ENCODE assay signal across 19 cellular contexts in genomic region chr4:159071969-159072765, GRCh38. TPM values are rescaled to one million over a fixed set of nuclear protein-coding genes. Genes with fewer than 3 reads are reported as not detected.
A peak's percentile ranks its signal among the peaks of the same experiment; 100 is the strongest.
DNase-seq lines count a peak whose midpoint lies in the region; TF ChIP-seq lines count a peak whose summit lies in the region.
"Had no signal": no experiment of that assay in that cellular context is flagged by ENCODE, and none has a peak within 500 bp of the region (broad histone marks: within the 10 kb centered on the region; RNA-seq: fewer than 3 reads in every experiment).

No MANE protein-coding gene starts in this region.

- peaks cover 3% of the 10 kb centered on the region for H3K4me1 ChIP-seq in mesenchymal stem cell (ENCODE audit: control insufficient read depth, insufficient read depth, low read depth, low read length)
- peaks cover 9% of the 10 kb centered on the region for H3K4me1 ChIP-seq in MM.1S (ENCODE audit: low read length)
- H3K4me1 ChIP-seq: ascending aorta had no signal

- no peak overlapping the region for H4K8ac ChIP-seq in mesenchymal stem cell (ENCODE audit: low read length)

- POLR2A ChIA-PET in RWPE1 (lab: Yijun Ruan, JAX; ENCODE audit: low non-redundant PET) = no interaction called here

- H3K4ac ChIP-seq in mesenchymal stem cell (ENCODE audit: low read depth in 1 of 2, low read length in 2 of 2) = no peak overlapping the region

- peak overlapping the region; percentile 73 for H2AK5ac ChIP-seq in mesenchymal stem cell (ENCODE audit: low read length, severe bottlenecking)

- no peaks in the 10 kb centered on the region for H3K9me2 ChIP-seq in MM.1S (replicated peaks; ENCODE audit: insufficient read depth, low read length)

- H3K36me3 ChIP-seq in mesenchymal stem cell (ENCODE audit: control insufficient read depth in 1 of 2, insufficient read depth in 2 of 2, low read depth in 1 of 2, low read length in 2 of 2) = no peaks in the 10 kb centered on the region
- no peaks in the 10 kb centered on the region for H3K36me3 ChIP-seq in MM.1S (replicated peaks; ENCODE audit: insufficient read depth, low read length)
- H3K36me3 ChIP-seq: ascending aorta had no signal

- CTCF ChIA-PET in RWPE1 (lab: Yijun Ruan, JAX) = interaction anchor here (0.6 kb wide), 1 partner anchor 71 kb away, joined by 3 read pairs; no protein-coding TSS in a partner anchor

- H4K91ac ChIP-seq in mesenchymal stem cell (ENCODE audit: low read length) = no peak overlapping the region

- no peak overlapping the region for H3K18ac ChIP-seq in mesenchymal stem cell (ENCODE audit: low read depth in 1 of 2, low read length in 2 of 2)

- H4K20me1 ChIP-seq in MM.1S (ENCODE audit: insufficient read depth, low read length) = no peaks in the 10 kb centered on the region

- H2BK15ac ChIP-seq in mesenchymal stem cell (ENCODE audit: low read depth, poor library complexity, severe bottlenecking) = no peak overlapping the region

- H3K9me3 ChIP-seq in mesenchymal stem cell (ENCODE audit: control insufficient read depth, low read length) (no peaks in the 10 kb centered on the region), MM.1S (replicated peaks; ENCODE audit: insufficient read depth, low read length) (no peaks in the 10 kb centered on the region)
- H3K9me3 ChIP-seq: ascending aorta had no signal

- TF ChIP-seq CTCF in RWPE1 (conservative IDR thresholded peaks at IDR 0.05; ENCODE audit: low read depth) = no peak
- TF ChIP-seq CTCF in MM.1S (IDR thresholded peaks at IDR 0.05; ENCODE audit: low read length) = no peak

- WGBS in mesenchymal stem cell = 84% methylated on average over 4 of the region's 6 CpGs

- H3K4me3 ChIP-seq in mesenchymal stem cell (ENCODE audit: insufficient read depth in 1 of 2, low read depth in 1 of 2, low read length in 2 of 2) = no peak overlapping the region
- H3K4me3 ChIP-seq in MM.1S (ENCODE audit: low read length) = no peak overlapping the region
- H3K4me3 ChIP-seq: ascending aorta had no signal

- no peaks in the 10 kb centered on the region for H3K79me1 ChIP-seq in mesenchymal stem cell (replicated peaks; ENCODE audit: low read length, poor library complexity, severe bottlenecking)

- H3K9ac ChIP-seq in mesenchymal stem cell (ENCODE audit: low read length) (no peak overlapping the region), MM.1S (ENCODE audit: low read length) (no peak overlapping the region)

- H3K79me2 ChIP-seq in MM.1S (ENCODE audit: low read length) = no peaks in the 10 kb centered on the region

- H3K27me3 ChIP-seq in mesenchymal stem cell (ENCODE audit: control insufficient read depth in 1 of 2, insufficient read depth in 1 of 2, low read length in 2 of 2) = no peaks in the 10 kb centered on the region
- H3K27me3 ChIP-seq in MM.1S (replicated peaks; ENCODE audit: insufficient read depth, low read length) = peaks cover 14% of the 10 kb centered on the region; the same call in 1 of the 2 replicates
- H3K27me3 ChIP-seq: ascending aorta had no signal

- peak; percentile 2 for DNase-seq in EH (ENCODE audit: low read depth)
- no peak for DNase-seq in RWPE1 (ENCODE audit: low spot score)
- DNase-seq in dermis microvascular lymphatic vessel endothelial cell (ENCODE audit: low read depth in 2 of 2) = peak; percentile 25 to 45
- DNase-seq in mesenchymal stem cell = no peak
- no peak for DNase-seq in MM.1S
- no peak for DNase-seq in GOT3 (lab: John Stamatoyannopoulos, UW)
- DNase-seq in NCI-H1105 (lab: John Stamatoyannopoulos, UW) = no peak
- DNase-seq in glomerular visceral epithelial cell (ENCODE audit: extremely low spot score) = no peak
- DNase-seq: activated CD4-positive, alpha-beta T cell treated with anti-CD3 and anti-CD28 coated beads for 4 hours; activated CD8-positive, alpha-beta memory T cell treated with anti-CD3 and anti-CD28 coated beads, Interleukin-2, amount 50 U/mL, for 4 hours; activated naive CD4-positive, alpha-beta T cell; CD8-positive, alpha-beta T cell; DND-41; left cardiac atrium; NCI-H2081 treated with DMSO at 0.1 percent for 48 hours; occipital lobe; stimulated activated CD4-positive, alpha-beta T cell treated with anti-CD3 and anti-CD28 coated beads, Interleukin-4, amount 100 ng/mL, for 1 hour; T1000 had no signal

- H2AFZ ChIP-seq in mesenchymal stem cell (ENCODE audit: low read depth, low read length) = no peak overlapping the region
- no peak overlapping the region for H2AFZ ChIP-seq in MM.1S (ENCODE audit: low read length)

- H2BK5ac ChIP-seq in mesenchymal stem cell (ENCODE audit: low read depth, low read length, poor library complexity, severe bottlenecking) = peak overlapping the region; percentile 24

- H3K27ac ChIP-seq in RWPE1 = peak overlapping the region; percentile 82
- peak overlapping the region; percentile 92 for H3K27ac ChIP-seq in mesenchymal stem cell (ENCODE audit: low read length, poor library complexity, severe bottlenecking)
- H3K27ac ChIP-seq in MM.1S (ENCODE audit: low read length) = no peak overlapping the region
- H3K27ac ChIP-seq: ascending aorta had no signal

- H3K23ac ChIP-seq in mesenchymal stem cell (ENCODE audit: low read length in 2 of 2) = no peak overlapping the region

- peak overlapping the region; percentile 34 for H2BK120ac ChIP-seq in mesenchymal stem cell (ENCODE audit: low read depth, low read length)

- H3K4me2 ChIP-seq in mesenchymal stem cell (ENCODE audit: low read length, poor library complexity, severe bottlenecking) (no peak overlapping the region), MM.1S (ENCODE audit: low read depth, low read length) (no peak overlapping the region)

- no peak overlapping the region for H3K14ac ChIP-seq in mesenchymal stem cell (ENCODE audit: low read length in 2 of 2)

- no peak overlapping the region for H2BK12ac ChIP-seq in mesenchymal stem cell (ENCODE audit: low read length in 2 of 2)

- H3F3A ChIP-seq in MM.1S (ENCODE audit: insufficient read depth, low read length) = peaks cover under 1% of the 10 kb centered on the region

RNA-seq across cellular contexts. Expression of gene RAPGEF2, which starts 30.7 kb away (rescaled TPM):
- 63.8 and 79.8 TPM in 2 replicates for total RNA-seq in dermis microvascular lymphatic vessel endothelial cell
- 26.5 TPM for polyA plus RNA-seq in mesenchymal stem cell (2013, experiment 1 of 2)
- polyA plus RNA-seq in mesenchymal stem cell (2013, experiment 2 of 2) = 23.5 TPM

Comparison
In these comparisons a context has a peak if more than half of its experiments do, and no peak if none do; other contexts are left out.
1. DNase-seq: peak in EH (single experiment) and dermis microvascular lymphatic vessel endothelial cell (2 of 2); none in RWPE1 (single experiment), mesenchymal stem cell (single experiment), MM.1S (single experiment), GOT3 (single experiment), NCI-H1105 (single experiment) and glomerular visceral epithelial cell (single experiment).